26 cellular contexts compared by ENCODE assay signal in the genomic region with DNA sequence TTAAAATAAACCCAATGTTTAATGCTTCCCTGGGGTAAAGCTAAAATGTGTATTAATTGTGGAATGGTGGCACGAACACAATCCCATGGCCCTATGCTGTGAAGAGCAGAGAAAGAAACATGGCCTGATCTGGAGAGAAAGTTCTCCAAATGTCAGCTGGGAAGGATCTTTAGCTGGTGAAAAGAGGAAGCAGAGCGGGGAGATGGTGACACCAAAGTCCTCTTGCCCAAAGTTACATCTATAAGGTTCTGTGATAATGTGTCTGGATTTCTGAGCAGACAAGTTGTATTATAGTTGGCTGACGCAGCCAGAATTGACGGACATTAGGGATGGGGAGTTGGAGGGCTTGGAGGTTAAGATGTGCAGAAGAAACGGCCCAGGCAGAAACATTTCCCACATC.
"Had no signal": no experiment of that assay in that cellular context is flagged by ENCODE, and none has a peak within 500 bp of the region (broad histone marks: within the 10 kb centered on the region; RNA-seq: fewer than 3 reads in every experiment).

No MANE protein-coding gene starts in this region.

- H3K36me3 Mint-ChIP-seq: activated naive CD4-positive, alpha-beta T cell treated with anti-CD3 and anti-CD28 coated beads, Interleukin-2, amount 10 ng/mL, durations not matched to agents 7 days and 5 days; activated naive CD8-positive, alpha-beta T cell treated with anti-CD3 and anti-CD28 coated beads, Interleukin-2, amount 10 ng/mL, durations not matched to agents 7 days and 5 days; mesothelial cell of epicardium; WTC11 had no signal

- H3K27ac Mint-ChIP-seq: activated CD4-positive, alpha-beta memory T cell treated with anti-CD3 and anti-CD28 coated beads, Interleukin-2, amount 10 ng/mL, durations not matched to agents 7 days and 5 days; activated CD4-positive, alpha-beta T cell treated with anti-CD3 and anti-CD28 coated beads, Interleukin-2, amount 10 ng/mL, durations not matched to agents 7 days and 5 days; activated naive CD4-positive, alpha-beta T cell treated with anti-CD3 and anti-CD28 coated beads, Interleukin-2, amount 10 ng/mL, durations not matched to agents 7 days and 5 days; activated naive CD8-positive, alpha-beta T cell treated with anti-CD3 and anti-CD28 coated beads, Interleukin-2, amount 10 ng/mL, durations not matched to agents 7 days and 5 days; activated T-cell treated with anti-CD3 and anti-CD28 coated beads, Interleukin-2, amount 50 U/mL, for 24 hours; mesothelial cell of epicardium; progenitor cell of endocrine pancreas; WTC11 had no signal

- H3K9me3 Mint-ChIP-seq: activated CD4-positive, alpha-beta memory T cell treated with anti-CD3 and anti-CD28 coated beads, Interleukin-2, amount 10 ng/mL, durations not matched to agents 7 days and 5 days; activated CD4-positive, alpha-beta T cell treated with anti-CD3 and anti-CD28 coated beads, Interleukin-2, amount 10 ng/mL, durations not matched to agents 7 days and 5 days; activated naive CD4-positive, alpha-beta T cell treated with anti-CD3 and anti-CD28 coated beads, Interleukin-2, amount 10 ng/mL, durations not matched to agents 7 days and 5 days; activated naive CD8-positive, alpha-beta T cell treated with anti-CD3 and anti-CD28 coated beads, Interleukin-2, amount 10 ng/mL, durations not matched to agents 7 days and 5 days; activated T-cell treated with anti-CD3 and anti-CD28 coated beads, Interleukin-2, amount 50 U/mL, for 24 hours; immature natural killer cell; mesothelial cell of epicardium; naive B cell; WTC11 had no signal

- DNase-seq: activated CD4-positive, alpha-beta memory T cell treated with anti-CD3 and anti-CD28 coated beads, Interleukin-2, amount 10 ng/mL, durations not matched to agents 7 days and 5 days; activated CD4-positive, alpha-beta T cell treated with anti-CD3 and anti-CD28 coated beads for 1 hour; activated CD4-positive, alpha-beta T cell treated with anti-CD3 and anti-CD28 coated beads, Interleukin-2, amount 10 ng/mL, durations not matched to agents 7 days and 5 days; activated CD8-positive, alpha-beta memory T cell treated with anti-CD3 and anti-CD28 coated beads, Interleukin-2, amount 50 U/mL, for 48 hours; activated gamma-delta T cell; activated naive CD4-positive, alpha-beta T cell treated with anti-CD3 and anti-CD28 coated beads, Interleukin-2, amount 10 ng/mL, durations not matched to agents 7 days and 5 days; activated naive CD8-positive, alpha-beta T cell treated with anti-CD3 and anti-CD28 coated beads, Interleukin-2, amount 10 ng/mL, durations not matched to agents 7 days and 5 days; activated T-cell treated with anti-CD3 and anti-CD28 coated beads, Interleukin-2, amount 50 U/mL, for 24 hours; brain microvascular endothelial cell; caudate nucleus; cortex of kidney; foreskin keratinocyte; heart left ventricle; hypothalamus; immature natural killer cell; kidney; naive B cell; ovary; right lobe of liver; stimulated activated CD4-positive, alpha-beta T cell treated with anti-CD3 and anti-CD28 coated beads, Interleukin-2, amount 100 ng/mL, for 48 hours; stimulated activated naive CD4-positive, alpha-beta T cell treated with Interleukin-2 at 50 U/mL for 16 hours had no signal

- ATAC-seq: esophagus mucosa, foreskin keratinocyte, heart left ventricle, right lobe of liver, WTC11 had no signal

- H3K27me3 ChIP-seq: brain microvascular endothelial cell, foreskin keratinocyte, heart left ventricle, ovary, right lobe of liver, tibial nerve had no signal

- H3K27ac ChIP-seq: brain microvascular endothelial cell, foreskin keratinocyte, heart left ventricle, ovary, right lobe of liver, tibial nerve had no signal

- H3K4me3 Mint-ChIP-seq: activated CD4-positive, alpha-beta memory T cell treated with anti-CD3 and anti-CD28 coated beads, Interleukin-2, amount 10 ng/mL, durations not matched to agents 7 days and 5 days; activated CD4-positive, alpha-beta T cell treated with anti-CD3 and anti-CD28 coated beads, Interleukin-2, amount 10 ng/mL, durations not matched to agents 7 days and 5 days; activated naive CD4-positive, alpha-beta T cell treated with anti-CD3 and anti-CD28 coated beads, Interleukin-2, amount 10 ng/mL, durations not matched to agents 7 days and 5 days; activated naive CD8-positive, alpha-beta T cell treated with anti-CD3 and anti-CD28 coated beads, Interleukin-2, amount 10 ng/mL, durations not matched to agents 7 days and 5 days; activated T-cell treated with anti-CD3 and anti-CD28 coated beads, Interleukin-2, amount 50 U/mL, for 24 hours; immature natural killer cell; mesothelial cell of epicardium; naive B cell; WTC11 had no signal

- H3K36me3 ChIP-seq: brain microvascular endothelial cell, heart left ventricle, ovary, right lobe of liver, tibial nerve had no signal

- H3K27me3 Mint-ChIP-seq: activated CD4-positive, alpha-beta memory T cell treated with anti-CD3 and anti-CD28 coated beads, Interleukin-2, amount 10 ng/mL, durations not matched to agents 7 days and 5 days; activated CD4-positive, alpha-beta T cell treated with anti-CD3 and anti-CD28 coated beads, Interleukin-2, amount 10 ng/mL, durations not matched to agents 7 days and 5 days; activated naive CD4-positive, alpha-beta T cell treated with anti-CD3 and anti-CD28 coated beads, Interleukin-2, amount 10 ng/mL, durations not matched to agents 7 days and 5 days; activated naive CD8-positive, alpha-beta T cell treated with anti-CD3 and anti-CD28 coated beads, Interleukin-2, amount 10 ng/mL, durations not matched to agents 7 days and 5 days; activated T-cell treated with anti-CD3 and anti-CD28 coated beads, Interleukin-2, amount 50 U/mL, for 24 hours; naive B cell had no signal

- H3K4me1 ChIP-seq: foreskin keratinocyte, right lobe of liver had no signal

- H3K4me3 ChIP-seq: heart left ventricle, ovary, right lobe of liver, tibial nerve had no signal

- H3K4me1 Mint-ChIP-seq: activated CD4-positive, alpha-beta memory T cell treated with anti-CD3 and anti-CD28 coated beads, Interleukin-2, amount 10 ng/mL, durations not matched to agents 7 days and 5 days; activated CD4-positive, alpha-beta T cell treated with anti-CD3 and anti-CD28 coated beads, Interleukin-2, amount 10 ng/mL, durations not matched to agents 7 days and 5 days; activated naive CD4-positive, alpha-beta T cell treated with anti-CD3 and anti-CD28 coated beads, Interleukin-2, amount 10 ng/mL, durations not matched to agents 7 days and 5 days had no signal

- H3K9me3 ChIP-seq: heart left ventricle, ovary, right lobe of liver, tibial nerve had no signal
